Comparison of ENCODE assay signal across 19 cellular contexts in genomic region chr5:156460496-156460895, GRCh38.
"Had no signal": no experiment of that assay in that cellular context is flagged by ENCODE, and none has a peak within 500 bp of the region (broad histone marks: within the 10 kb centered on the region; RNA-seq: fewer than 3 reads in every experiment).

No MANE protein-coding gene starts in this region.

- H3K36me3 ChIP-seq: ascending aorta, breast epithelium, gastroesophageal sphincter, lower lobe of right lung, thoracic aorta, upper lobe of left lung had no signal

- H2AFZ ChIP-seq: hepatocyte, parathyroid adenoma had no signal

- H3K4me1 ChIP-seq: ascending aorta, breast epithelium, lower lobe of right lung, upper lobe of left lung had no signal

- H3K79me2 ChIP-seq: hepatocyte, parathyroid adenoma had no signal

- H3K27me3 ChIP-seq: ascending aorta, breast epithelium, gastroesophageal sphincter, upper lobe of left lung had no signal

- ATAC-seq: activated CD8-positive, alpha-beta T cell treated with anti-CD3 and anti-CD28 coated beads for 36 hours; activated T-helper 17 cell treated with anti-CD3 and anti-CD28 coated beads, Interleukin-2, amount 50 U/mL, for 72 hours; gastroesophageal sphincter; left colon; lower lobe of right lung; naive thymus-derived CD8-positive, alpha-beta T cell; stimulated activated naive B cell treated with anti-CD40 and anti-IgM and Interleukin-4, amounts not matched to agents 10 μg/mL and 1 μg/mL and 100 μg/mL, for 72 hours had no signal

- H3K27ac ChIP-seq: ascending aorta, breast epithelium, coronary artery, gastroesophageal sphincter, hepatocyte, lower lobe of right lung, parathyroid adenoma, thoracic aorta, upper lobe of left lung had no signal

- H3K9ac ChIP-seq: parathyroid adenoma had no signal

- H3K4me3 ChIP-seq: ascending aorta, breast epithelium, coronary artery, gastroesophageal sphincter, hepatocyte, lower lobe of right lung, thoracic aorta, upper lobe of left lung had no signal

- H3K27ac Mint-ChIP-seq: activated CD8-positive, alpha-beta T cell treated with anti-CD3 and anti-CD28 coated beads for 36 hours; activated T-helper 17 cell treated with anti-CD3 and anti-CD28 coated beads, Interleukin-2, amount 50 U/mL, for 72 hours; naive thymus-derived CD8-positive, alpha-beta T cell; stimulated activated naive B cell treated with anti-CD40 and anti-IgM and Interleukin-4, amounts not matched to agents 10 μg/mL and 1 μg/mL and 100 μg/mL, for 72 hours had no signal

- DNase-seq: activated CD4-positive, alpha-beta T cell treated with anti-CD3 and anti-CD28 coated beads for 48 hours; activated CD4-positive, CD25-positive, alpha-beta regulatory T cell; activated CD8-positive, alpha-beta T cell treated with anti-CD3 and anti-CD28 coated beads for 36 hours; activated naive CD4-positive, alpha-beta T cell treated with anti-CD3 and anti-CD28 coated beads, Interleukin-2, amount 50 U/mL, for 16 hours; activated T-cell treated with anti-CD3 and anti-CD28 coated beads, Interleukin-2, amount 50 U/mL, for 1 hour; left colon; lower lobe of right lung; naive thymus-derived CD8-positive, alpha-beta T cell; stimulated activated naive B cell treated with anti-CD40 and anti-IgM and Interleukin-4, amounts not matched to agents 10 μg/mL and 1 μg/mL and 100 μg/mL, for 72 hours; T1000; upper lobe of left lung had no signal

- H3K4me2 ChIP-seq: hepatocyte had no signal

- H3K4me1 Mint-ChIP-seq: activated T-helper 17 cell treated with anti-CD3 and anti-CD28 coated beads, Interleukin-2, amount 50 U/mL, for 72 hours; naive thymus-derived CD8-positive, alpha-beta T cell; stimulated activated naive B cell treated with anti-CD40 and anti-IgM and Interleukin-4, amounts not matched to agents 10 μg/mL and 1 μg/mL and 100 μg/mL, for 72 hours had no signal

- H3K36me3 Mint-ChIP-seq: naive thymus-derived CD8-positive, alpha-beta T cell; stimulated activated naive B cell treated with anti-CD40 and anti-IgM and Interleukin-4, amounts not matched to agents 10 μg/mL and 1 μg/mL and 100 μg/mL, for 72 hours had no signal

- H3K4me3 Mint-ChIP-seq: activated CD8-positive, alpha-beta T cell treated with anti-CD3 and anti-CD28 coated beads for 36 hours; activated T-helper 17 cell treated with anti-CD3 and anti-CD28 coated beads, Interleukin-2, amount 50 U/mL, for 72 hours; naive thymus-derived CD8-positive, alpha-beta T cell; stimulated activated naive B cell treated with anti-CD40 and anti-IgM and Interleukin-4, amounts not matched to agents 10 μg/mL and 1 μg/mL and 100 μg/mL, for 72 hours had no signal

- H3K9me3 Mint-ChIP-seq: activated CD8-positive, alpha-beta T cell treated with anti-CD3 and anti-CD28 coated beads for 36 hours; activated T-helper 17 cell treated with anti-CD3 and anti-CD28 coated beads, Interleukin-2, amount 50 U/mL, for 72 hours; naive thymus-derived CD8-positive, alpha-beta T cell had no signal

- H3K9me3 ChIP-seq: ascending aorta, breast epithelium, gastroesophageal sphincter, lower lobe of right lung, thoracic aorta, upper lobe of left lung had no signal
